Comparison of ENCODE assay signal across 13 cellular contexts in genomic region chr6:42013134-42013516, GRCh38. TPM values are rescaled to one million over a fixed set of nuclear protein-coding genes. Genes with fewer than 3 reads are reported as not detected.
A peak's percentile ranks its signal among the peaks of the same experiment; 100 is the strongest.
DNase-seq lines count a peak whose midpoint lies in the region; ATAC-seq and TF ChIP-seq lines count a peak whose summit lies in the region.
"Had no signal": no experiment of that assay in that cellular context is flagged by ENCODE, and none has a peak within 500 bp of the region (broad histone marks: within the 10 kb centered on the region; RNA-seq: fewer than 3 reads in every experiment).

No MANE protein-coding gene starts in this region.

- H3K27me3 ChIP-seq in SJCRH30 (no peaks in the 10 kb centered on the region), spleen (replicated peaks in 1 of 7) (no peaks in the 10 kb centered on the region)

- H3K27me3 Mint-ChIP-seq in activated T-cell treated with anti-CD3 and anti-CD28 coated beads, Interleukin-2, amount 50 U/mL, for 24 hours: no peaks in the 10 kb centered on the region
- H3K27me3 Mint-ChIP-seq: progenitor cell of endocrine pancreas had no signal

- no peak overlapping the region for H3K4me3 Mint-ChIP-seq in activated T-cell treated with anti-CD3 and anti-CD28 coated beads, Interleukin-2, amount 50 U/mL, for 24 hours
- H3K4me3 Mint-ChIP-seq in stimulated activated effector memory CD8-positive, alpha-beta T cell treated with anti-CD3 and anti-CD28 coated beads, Interleukin-12 subunit alpha, Interleukin-12 subunit beta, amount 100 ng/mL, for 72 hours: peak overlapping the region; percentile 24

- H3K9me3 Mint-ChIP-seq in activated T-cell treated with anti-CD3 and anti-CD28 coated beads, Interleukin-2, amount 50 U/mL, for 24 hours: peaks cover 2% of the 10 kb centered on the region
- no peaks in the 10 kb centered on the region for H3K9me3 Mint-ChIP-seq in stimulated activated effector memory CD8-positive, alpha-beta T cell treated with anti-CD3 and anti-CD28 coated beads, Interleukin-12 subunit alpha, Interleukin-12 subunit beta, amount 100 ng/mL, for 72 hours

- peak; percentile 84 for ATAC-seq in stimulated activated effector memory CD8-positive, alpha-beta T cell treated with anti-CD3 and anti-CD28 coated beads, Interleukin-12 subunit alpha, Interleukin-12 subunit beta, amount 100 ng/mL, for 72 hours
- ATAC-seq in HG02973 (IDR thresholded peaks at IDR 0.05; ENCODE audit: unreplicated experiment): no peak
- ATAC-seq in Right ventricle myocardium inferior: no peak

- H3K4me1 ChIP-seq in SJCRH30 (peaks cover 66% of the 10 kb centered on the region), spleen (peaks cover 29 to 98% (median 55%) of the 10 kb centered on the region in 6 donors)

- H3K27ac ChIP-seq in SJCRH30 (peak overlapping the region; percentile 49), spleen (no peak overlapping the region)
- H3K27ac ChIP-seq: coronary artery had no signal

- TF ChIP-seq CTCF in choroid plexus epithelial cell (conservative IDR thresholded peaks at IDR 0.05; ENCODE audit: low read depth, low read length) (no peak), spleen (IDR thresholded peaks at IDR 0.05 in 8 of 11, conservative IDR thresholded peaks at IDR 0.05 in 3 of 11) (no peak)

- peak overlapping the region; percentile 84 for H3K27ac Mint-ChIP-seq in activated T-cell treated with anti-CD3 and anti-CD28 coated beads, Interleukin-2, amount 50 U/mL, for 24 hours
- H3K27ac Mint-ChIP-seq in stimulated activated effector memory CD8-positive, alpha-beta T cell treated with anti-CD3 and anti-CD28 coated beads, Interleukin-12 subunit alpha, Interleukin-12 subunit beta, amount 100 ng/mL, for 72 hours: peak overlapping the region; percentile 83
- H3K27ac Mint-ChIP-seq: progenitor cell of endocrine pancreas had no signal

- DNase-seq in activated T-cell treated with anti-CD3 and anti-CD28 coated beads, Interleukin-2, amount 50 U/mL, for 24 hours: no peak
- no peak for DNase-seq in activated T-cell treated with anti-CD3 and anti-CD28 coated beads for 4 hours
- peak; percentile 36 to 60 for DNase-seq in SJCRH30
- peak; percentile 67 for DNase-seq in choroid plexus epithelial cell (ENCODE audit: low read depth)
- no peak for DNase-seq in stimulated activated effector memory CD8-positive, alpha-beta T cell treated with anti-CD3 and anti-CD28 coated beads, Interleukin-12 subunit alpha, Interleukin-12 subunit beta, amount 100 ng/mL, for 72 hours (ENCODE audit: low spot score in 2 of 2)
- no peak for DNase-seq in spleen
- DNase-seq in Right ventricle myocardium inferior (ENCODE audit: missing footprints): no peak
- DNase-seq: NCI-H1417 treated with DMSO at 0.1 percent for 48 hours; NCI-H524 treated with DMSO at 0.1 percent for 48 hours; stimulated activated CD4-positive, alpha-beta T cell treated with anti-CD3 and anti-CD28 coated beads, Interleukin-1b, Interleukin-23, amount 100 ng/mL, for 48 hours had no signal

- H3K36me3 Mint-ChIP-seq in activated T-cell treated with anti-CD3 and anti-CD28 coated beads, Interleukin-2, amount 50 U/mL, for 24 hours (ENCODE audit: low read depth): peaks cover 34% of the 10 kb centered on the region
- peaks cover 24% of the 10 kb centered on the region for H3K36me3 Mint-ChIP-seq in stimulated activated effector memory CD8-positive, alpha-beta T cell treated with anti-CD3 and anti-CD28 coated beads, Interleukin-12 subunit alpha, Interleukin-12 subunit beta, amount 100 ng/mL, for 72 hours

- peaks cover 79% of the 10 kb centered on the region for H3K4me1 Mint-ChIP-seq in activated T-cell treated with anti-CD3 and anti-CD28 coated beads, Interleukin-2, amount 50 U/mL, for 24 hours (ENCODE audit: low read depth)
- peaks cover 65% of the 10 kb centered on the region for H3K4me1 Mint-ChIP-seq in stimulated activated effector memory CD8-positive, alpha-beta T cell treated with anti-CD3 and anti-CD28 coated beads, Interleukin-12 subunit alpha, Interleukin-12 subunit beta, amount 100 ng/mL, for 72 hours

- intact Hi-C loops in spleen (cut with DNase I; ENCODE audit: low total_unique reads): no loop called here
- intact Hi-C loops in Right ventricle myocardium inferior (cut with DNase I): no loop called here

- H3K9me3 ChIP-seq in SJCRH30 (replicated peaks) (no peaks in the 10 kb centered on the region), spleen (no peaks in the 10 kb centered on the region)

- H3K36me3 ChIP-seq in SJCRH30: no peaks in the 10 kb centered on the region
- H3K36me3 ChIP-seq in spleen: peaks cover 0 to 98% (median 0%) of the 10 kb centered on the region in 6 donors

- WGBS in spleen, 5 donors: 64 to 87% (median 75%) methylated on average over 2 of the region's 2 CpGs

- H3K4me3 ChIP-seq in SJCRH30: no peak overlapping the region
- H3K4me3 ChIP-seq in choroid plexus epithelial cell (ENCODE audit: low read depth, low read length): no peak overlapping the region
- no peak overlapping the region for H3K4me3 ChIP-seq in spleen
- H3K4me3 ChIP-seq: coronary artery had no signal

- TF ChIP-seq POLR2A in spleen (IDR thresholded peaks at IDR 0.05): no peak

RNA-seq across cellular contexts. Expression of gene TAF8, which starts 37.2 kb away (rescaled TPM):
- 37.0 and 43.1 TPM in 2 replicates for total RNA-seq in SJCRH30 (2014; rRNA removed; shearing (Covaris generic))
- 10 to 100 TPM; 32.1 to 56.3 (median 38.8) TPM for total RNA-seq in spleen
- 10 to 100 TPM in 1 of 3 donors, 1 to 10 TPM in 2; 8.2 to 12.5 (median 8.8) TPM for polyA plus RNA-seq in spleen
- total RNA-seq in Right ventricle myocardium inferior: 31.5 TPM

Comparison
In these comparisons a context has a peak if more than half of its experiments do, and no peak if none do; other contexts are left out.
1. DNase-seq: peak in SJCRH30 (2 of 2) and choroid plexus epithelial cell (single experiment); none in activated T-cell treated with anti-CD3 and anti-CD28 coated beads, Interleukin-2, amount 50 U/mL, for 24 hours (single experiment), activated T-cell treated with anti-CD3 and anti-CD28 coated beads for 4 hours (single experiment), stimulated activated effector memory CD8-positive, alpha-beta T cell treated with anti-CD3 and anti-CD28 coated beads, Interleukin-12 subunit alpha, Interleukin-12 subunit beta, amount 100 ng/mL, for 72 hours (0 of 2), spleen (single experiment) and Right ventricle myocardium inferior (single experiment).